ENCODE assay signal across 8 cellular contexts in genomic region chr1:32741067-32741416, GRCh38. TPM values are rescaled to one million over a fixed set of nuclear protein-coding genes. Genes with fewer than 3 reads are reported as not detected.
DNase-seq lines count a peak whose midpoint lies in the region; ATAC-seq and TF ChIP-seq lines count a peak whose summit lies in the region.

No MANE protein-coding gene starts in this region.

- peak overlapping the region; percentile 80 for H3K27ac ChIP-seq in vagina

- H3K4me1 ChIP-seq in vagina = peaks cover 23% of the 10 kb centered on the region

- DNase-seq in activated naive CD4-positive, alpha-beta T cell treated with Interleukin-2 at 50 U/mL for 16 hours = no peak
- DNase-seq in choroid plexus epithelial cell (ENCODE audit: low read depth) (no peak), mesothelial cell of epicardium (ENCODE audit: low spot score in 2 of 2, unreplicated experiment in 2 of 2) (no peak), vagina (ENCODE audit: extremely low spot score in 2 of 2) (no peak), OCI-M1 (lab: John Stamatoyannopoulos, UW) (no peak), kidney tubule cell (ENCODE audit: low spot score) (no peak)

- peaks cover 3% of the 10 kb centered on the region for H3K4me1 Mint-ChIP-seq in activated naive CD4-positive, alpha-beta T cell treated with anti-CD3 and anti-CD28 coated beads, Interleukin-2, amount 50 U/mL, for 24 hours
- peaks cover 41% of the 10 kb centered on the region for H3K4me1 Mint-ChIP-seq in mesothelial cell of epicardium

- no peaks in the 10 kb centered on the region for H3K9me3 Mint-ChIP-seq in activated naive CD4-positive, alpha-beta T cell treated with anti-CD3 and anti-CD28 coated beads, Interleukin-2, amount 50 U/mL, for 24 hours
- H3K9me3 Mint-ChIP-seq in mesothelial cell of epicardium = no peaks in the 10 kb centered on the region

- intact Hi-C loops in vagina (cut with DNase I) = no loop called here

- H3K27me3 ChIP-seq in vagina = no peaks in the 10 kb centered on the region

- H3K27ac Mint-ChIP-seq in activated naive CD4-positive, alpha-beta T cell treated with anti-CD3 and anti-CD28 coated beads, Interleukin-2, amount 50 U/mL, for 24 hours = no peak overlapping the region
- peak overlapping the region; percentile 87 for H3K27ac Mint-ChIP-seq in mesothelial cell of epicardium

- H3K9me3 ChIP-seq in vagina = no peaks in the 10 kb centered on the region

- TF ChIP-seq POLR2A in vagina (IDR thresholded peaks at IDR 0.05) = no peak

- no peak for ATAC-seq in GM19351 (IDR thresholded peaks at IDR 0.05; ENCODE audit: unreplicated experiment)

- H3K4me3 ChIP-seq in choroid plexus epithelial cell (ENCODE audit: low read depth, low read length) (peak overlapping the region; percentile 57), vagina (peak overlapping the region; percentile 67 to 69)

- peaks cover 7% of the 10 kb centered on the region for H3K27me3 Mint-ChIP-seq in activated naive CD4-positive, alpha-beta T cell treated with anti-CD3 and anti-CD28 coated beads, Interleukin-2, amount 50 U/mL, for 24 hours
- H3K27me3 Mint-ChIP-seq in mesothelial cell of epicardium (ENCODE audit: low read depth) = no peaks in the 10 kb centered on the region

- no peaks in the 10 kb centered on the region for H3K36me3 Mint-ChIP-seq in activated naive CD4-positive, alpha-beta T cell treated with anti-CD3 and anti-CD28 coated beads, Interleukin-2, amount 50 U/mL, for 24 hours
- no peaks in the 10 kb centered on the region for H3K36me3 Mint-ChIP-seq in mesothelial cell of epicardium

- H3K36me3 ChIP-seq in vagina = no peaks in the 10 kb centered on the region

- TF ChIP-seq CTCF in choroid plexus epithelial cell (conservative IDR thresholded peaks at IDR 0.05; ENCODE audit: low read depth, low read length) (no peak), mesothelial cell of epicardium (IDR thresholded peaks at IDR 0.05; ENCODE audit: unreplicated experiment) (no peak), vagina (IDR thresholded peaks at IDR 0.05) (no peak)

- H3K4me3 Mint-ChIP-seq in activated naive CD4-positive, alpha-beta T cell treated with anti-CD3 and anti-CD28 coated beads, Interleukin-2, amount 50 U/mL, for 24 hours = peak overlapping the region; percentile 75
- peak overlapping the region; percentile 82 for H3K4me3 Mint-ChIP-seq in mesothelial cell of epicardium

RNA-seq across cellular contexts. Expression of gene SYNC, which starts 38.5 kb away (rescaled TPM):
- total RNA-seq in mesothelial cell of epicardium (3.9 to 4.5 TPM (median 4.0 TPM) in 3 replicates), vagina (13.0 TPM)
